In the genomic region with DNA sequence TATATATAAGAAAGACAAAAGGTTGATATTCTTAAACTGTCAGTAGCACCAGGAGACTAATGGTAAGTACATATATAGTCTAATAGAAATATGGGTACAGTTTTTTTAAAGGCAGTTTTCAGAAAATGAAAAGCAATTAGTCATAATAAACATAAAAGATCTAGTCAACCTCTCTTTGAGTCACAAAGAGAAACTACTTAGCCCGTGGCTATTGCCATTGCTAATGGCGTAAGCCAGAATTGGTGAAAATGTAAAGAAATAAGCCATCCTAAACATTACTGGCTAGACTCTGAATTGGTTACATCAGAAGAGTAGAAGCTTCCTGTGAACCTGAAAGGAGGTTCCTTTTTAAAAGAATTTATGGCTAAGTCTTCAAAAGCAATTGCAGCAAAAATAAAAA, we compare ENCODE assay signal across 19 cellular contexts.
A peak's percentile ranks its signal among the peaks of the same experiment; 100 is the strongest.
DNase-seq lines count a peak whose midpoint lies in the region; ATAC-seq, FAIRE-seq and TF ChIP-seq lines count a peak whose summit lies in the region.
"Had no signal": no experiment of that assay in that cellular context is flagged by ENCODE, and none has a peak within 500 bp of the region (broad histone marks: within the 10 kb centered on the region; RNA-seq: fewer than 3 reads in every experiment).

No MANE protein-coding gene starts in this region.

- 92% methylated on average over 2 of the region's 2 CpGs for WGBS in esophagus muscularis mucosa

- H3K27me3 ChIP-seq in PC-3 (ENCODE audit: low read length), result no peaks in the 10 kb centered on the region
- no peaks in the 10 kb centered on the region for H3K27me3 ChIP-seq in bronchial epithelial cell (ENCODE audit: control insufficient read depth, insufficient read depth, low read length)
- H3K27me3 ChIP-seq in WERI-Rb-1 (ENCODE audit: insufficient read depth, low read depth, severe bottlenecking), result no peaks in the 10 kb centered on the region
- no peaks in the 10 kb centered on the region for H3K27me3 ChIP-seq in esophagus muscularis mucosa
- H3K27me3 ChIP-seq: BE2C had no signal

- TF ChIP-seq EP300 in esophagus muscularis mucosa (IDR thresholded peaks at IDR 0.05), result no peak

- no peaks in the 10 kb centered on the region for H3K9me3 ChIP-seq in PC-3 (ENCODE audit: low read length)
- no peaks in the 10 kb centered on the region for H3K9me3 ChIP-seq in WERI-Rb-1 (ENCODE audit: severe bottlenecking)
- H3K9me3 ChIP-seq in esophagus muscularis mucosa, result no peaks in the 10 kb centered on the region
- H3K9me3 ChIP-seq: BE2C had no signal

- H3K27ac ChIP-seq in PC-3 (ENCODE audit: low read length) (0 out of 2 replicates have a peak overlapping the region, but pooled peaks have one; percentile 15), WERI-Rb-1 (no peak overlapping the region), esophagus muscularis mucosa (replicated peaks in 1 of 4) (no peak overlapping the region)
- H3K27ac ChIP-seq: C4-2B had no signal

- H3K4me1 ChIP-seq in PC-3 (ENCODE audit: insufficient read depth, low read length) (peaks cover 11% of the 10 kb centered on the region), esophagus muscularis mucosa (no peaks in the 10 kb centered on the region)
- H3K4me1 ChIP-seq: BE2C had no signal

- H4K20me1 ChIP-seq in PC-3 (ENCODE audit: low read length), result no peaks in the 10 kb centered on the region

- CTCF ChIA-PET in PC-3 (lab: Charles Lee), result no interaction called here

- BruUV-seq in PC-3 (replicated peaks; lab: Mats Ljungman, UMichigan), result no TSS peak

- H3K36me3 ChIP-seq in PC-3 (ENCODE audit: low read depth, low read length), result no peaks in the 10 kb centered on the region
- H3K36me3 ChIP-seq in bronchial epithelial cell (ENCODE audit: control insufficient read depth, insufficient read depth, low read length), result no peaks in the 10 kb centered on the region
- H3K36me3 ChIP-seq in WERI-Rb-1, result no peaks in the 10 kb centered on the region
- no peaks in the 10 kb centered on the region for H3K36me3 ChIP-seq in esophagus muscularis mucosa
- H3K36me3 ChIP-seq: BE2C had no signal

- no peaks in the 10 kb centered on the region for H3F3A ChIP-seq in PC-3 (ENCODE audit: low read length, unreplicated experiment)

- ATAC-seq in PC-3, result peak; percentile 18; the same call in 1 of the 2 replicates
- ATAC-seq: GM23338, K562 had no signal

- DNase-seq in EL, result peak; percentile 8
- peak; percentile 60 for DNase-seq in PC-3
- peak; percentile 56 for DNase-seq in bronchial epithelial cell (ENCODE audit: low read depth)
- DNase-seq in foreskin melanocyte, result peak; percentile 52
- no peak for DNase-seq in NCI-H2196 (lab: John Stamatoyannopoulos, UW; ENCODE audit: unreplicated experiment)
- DNase-seq in SK-N-DZ (ENCODE audit: low spot score), result no peak
- DNase-seq in WERI-Rb-1, result no peak
- DNase-seq in esophagus muscularis mucosa (ENCODE audit: extremely low spot score), result no peak
- DNase-seq: BE2C; CD4-positive, alpha-beta memory T cell; COR-L47; DMS153; DND-41; H7 had no signal

- TF ChIP-seq CTCF in PC-3 (conservative IDR thresholded peaks at IDR 0.05; ENCODE audit: low read depth, low read length) (no peak), bronchial epithelial cell (IDR thresholded peaks at IDR 0.05; ENCODE audit: insufficient read depth, low read length, severe bottlenecking) (no peak), WERI-Rb-1 (IDR thresholded peaks at IDR 0.05; ENCODE audit: low read depth, low read length) (no peak), esophagus muscularis mucosa (IDR thresholded peaks at IDR 0.05) (no peak)

- no peak for FAIRE-seq in bronchial epithelial cell (lab: Jason Lieb, UNC)
- FAIRE-seq: A204.1, D721Med, K562 had no signal

- no peak overlapping the region for H3K4me3 ChIP-seq in PC-3 (ENCODE audit: low read length)
- no peak overlapping the region for H3K4me3 ChIP-seq in bronchial epithelial cell (ENCODE audit: low read depth, low read length)
- H3K4me3 ChIP-seq in WERI-Rb-1 (ENCODE audit: low read depth, low read length), result no peak overlapping the region
- no peak overlapping the region for H3K4me3 ChIP-seq in esophagus muscularis mucosa
- H3K4me3 ChIP-seq: GM23338, K562 had no signal

- H3K79me2 ChIP-seq in PC-3 (ENCODE audit: low read length), result no peaks in the 10 kb centered on the region

- H3K9ac ChIP-seq in PC-3 (ENCODE audit: low read length), result no peak overlapping the region

- no peaks in the 10 kb centered on the region for H3K9me2 ChIP-seq in PC-3 (replicated peaks; ENCODE audit: low read length)

- intact Hi-C loops in PC-3 (cut with micrococcal nuclease) (no loop called here), esophagus muscularis mucosa (cut with DNase I) (no loop called here)

- H2AFZ ChIP-seq in PC-3 (ENCODE audit: low read length), result no peak overlapping the region
- H2AFZ ChIP-seq: GM23338 had no signal

- POLR2A ChIA-PET in PC-3 (lab: Charles Lee; ENCODE audit: unreplicated experiment), result no interaction called here

- H3K4me2 ChIP-seq in PC-3 (ENCODE audit: low read length), result peak overlapping the region; percentile 18; the same call in 1 of the 2 replicates
- H3K4me2 ChIP-seq: GM23338 had no signal

- TF ChIP-seq POLR2A in esophagus muscularis mucosa (IDR thresholded peaks at IDR 0.05; ENCODE audit: low read depth), result no peak

Comparison
In these comparisons a context has a peak if more than half of its experiments do, and no peak if none do; other contexts are left out.
1. DNase-seq: peak in EL (single experiment), PC-3 (single experiment), bronchial epithelial cell (single experiment) and foreskin melanocyte (single experiment); none in NCI-H2196 (single experiment), SK-N-DZ (single experiment), WERI-Rb-1 (single experiment) and esophagus muscularis mucosa (single experiment).